22 cellular contexts compared by ENCODE assay signal in the genomic region with DNA sequence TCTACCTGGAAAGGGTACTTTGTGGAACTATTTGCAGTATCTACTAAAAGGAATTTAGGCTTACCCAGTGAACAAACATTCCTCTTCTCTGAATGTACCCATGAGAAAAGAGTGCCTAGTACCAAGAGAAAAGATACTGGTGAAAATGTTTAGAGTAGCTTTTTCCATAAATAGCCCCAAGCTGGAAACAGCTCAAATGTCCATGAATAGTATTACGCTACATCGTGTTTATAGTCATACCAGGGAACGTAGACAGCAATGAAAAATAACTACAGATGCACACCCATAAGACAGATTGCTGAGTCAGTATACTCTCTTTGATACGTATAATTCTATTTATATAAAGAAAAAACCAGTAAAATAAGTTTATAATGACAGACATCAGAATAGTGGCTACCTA.
DNase-seq lines count a peak whose midpoint lies in the region; ATAC-seq and TF ChIP-seq lines count a peak whose summit lies in the region.
"Had no signal": no experiment of that assay in that cellular context is flagged by ENCODE, and none has a peak within 500 bp of the region (broad histone marks: within the 10 kb centered on the region; RNA-seq: fewer than 3 reads in every experiment).

No MANE protein-coding gene starts in this region.

- peaks cover 56% of the 10 kb centered on the region for H3K4me1 Mint-ChIP-seq in chondrocyte (ENCODE audit: low read depth)
- no peaks in the 10 kb centered on the region for H3K4me1 Mint-ChIP-seq in activated T-cell treated with anti-CD3 and anti-CD28 coated beads, Interleukin-2, amount 50 U/mL, for 24 hours (ENCODE audit: low read depth)
- H3K4me1 Mint-ChIP-seq: activated CD4-positive, alpha-beta T cell treated with anti-CD3 and anti-CD28 coated beads for 36 hours; activated CD8-positive, alpha-beta memory T cell treated with anti-CD3 and anti-CD28 coated beads, Interleukin-2, amount 10 ng/mL, durations not matched to agents 7 days and 5 days had no signal

- H3K27me3 ChIP-seq in lung (ENCODE audit: control insufficient read depth, insufficient read depth) (no peaks in the 10 kb centered on the region), vagina (no peaks in the 10 kb centered on the region)
- H3K27me3 ChIP-seq: adrenal gland; BLaER1 treated with 17β-estradiol and CSF1 and Interleukin-3, amounts not matched to agents 10 nM and 100 nM had no signal

- H3K4me1 ChIP-seq in lung (ENCODE audit: control insufficient read depth in 2 of 2, insufficient read depth in 2 of 2, low read length in 2 of 2) = peaks cover 0 to 2% of the 10 kb centered on the region in 2 donors
- peaks cover 7% of the 10 kb centered on the region for H3K4me1 ChIP-seq in vagina

- H3K27ac ChIP-seq in lung (ENCODE audit: low read depth in 1 of 2, low read length in 1 of 2) (peak overlapping the region in 1 of 2 donors; percentile 69), vagina (peak overlapping the region; percentile 22)
- H3K27ac ChIP-seq: BLaER1 treated with 17β-estradiol and CSF1 and Interleukin-3, amounts not matched to agents 10 nM and 100 nM; KMS-11; PC-9 had no signal

- ATAC-seq in lung (ENCODE audit: insufficient read depth, low FRiP score) = peak; percentile 15
- ATAC-seq: activated CD4-positive, alpha-beta T cell treated with anti-CD3 and anti-CD28 coated beads for 36 hours; activated CD8-positive, alpha-beta memory T cell treated with anti-CD3 and anti-CD28 coated beads, Interleukin-2, amount 10 ng/mL, durations not matched to agents 7 days and 5 days; left colon had no signal

- DNase-seq in NCI-H226 = peak; percentile 29
- no peak for DNase-seq in chondrocyte (ENCODE audit: low spot score)
- DNase-seq in lung (ENCODE audit: low spot score) = no peak
- no peak for DNase-seq in vagina (ENCODE audit: extremely low spot score in 2 of 2)
- DNase-seq in putamen (ENCODE audit: low spot score) = no peak
- DNase-seq in activated T-cell treated with anti-CD3 and anti-CD28 coated beads, Interleukin-2, amount 50 U/mL, for 24 hours = no peak
- DNase-seq in NCI-H187 (lab: John Stamatoyannopoulos, UW) = no peak
- DNase-seq: activated CD4-positive, alpha-beta T cell treated with anti-CD3 and anti-CD28 coated beads for 36 hours; activated CD8-positive, alpha-beta memory T cell treated with anti-CD3 and anti-CD28 coated beads, Interleukin-2, amount 10 ng/mL, durations not matched to agents 7 days and 5 days; activated effector memory CD4-positive, alpha-beta T cell treated with Interleukin-2 at 50 U/mL for 16 hours; adrenal gland; endodermal cell; foreskin melanocyte; left colon; NCI-H1417; NCI-H2171; nucleus accumbens; SK-N-SH; stomach had no signal

- 76 to 80% methylated on average over 4 of the region's 4 CpGs for WGBS in lung, 2 donors

- no peaks in the 10 kb centered on the region for H3K36me3 Mint-ChIP-seq in chondrocyte (ENCODE audit: low read depth)
- H3K36me3 Mint-ChIP-seq in activated T-cell treated with anti-CD3 and anti-CD28 coated beads, Interleukin-2, amount 50 U/mL, for 24 hours (ENCODE audit: low read depth) = no peaks in the 10 kb centered on the region
- H3K36me3 Mint-ChIP-seq: activated CD8-positive, alpha-beta memory T cell treated with anti-CD3 and anti-CD28 coated beads, Interleukin-2, amount 10 ng/mL, durations not matched to agents 7 days and 5 days had no signal

- TF ChIP-seq CTCF in chondrocyte (IDR thresholded peaks at IDR 0.05) (no peak), lung (IDR thresholded peaks at IDR 0.05; ENCODE audit: control extremely low read depth, extremely low read depth) (no peak), vagina (IDR thresholded peaks at IDR 0.05) (no peak)

- no peak overlapping the region for H3K4me3 Mint-ChIP-seq in chondrocyte (ENCODE audit: unreplicated experiment)
- H3K4me3 Mint-ChIP-seq in activated T-cell treated with anti-CD3 and anti-CD28 coated beads, Interleukin-2, amount 50 U/mL, for 24 hours = no peak overlapping the region
- H3K4me3 Mint-ChIP-seq: activated CD4-positive, alpha-beta T cell treated with anti-CD3 and anti-CD28 coated beads for 36 hours; activated CD8-positive, alpha-beta memory T cell treated with anti-CD3 and anti-CD28 coated beads, Interleukin-2, amount 10 ng/mL, durations not matched to agents 7 days and 5 days; endodermal cell had no signal

- H3K36me3 ChIP-seq in lung (ENCODE audit: control insufficient read depth in 2 of 2, insufficient read depth in 2 of 2, low read length in 2 of 2) = no peaks in the 10 kb centered on the region
- no peaks in the 10 kb centered on the region for H3K36me3 ChIP-seq in vagina
- H3K36me3 ChIP-seq: adrenal gland; BLaER1 treated with 17β-estradiol and CSF1 and Interleukin-3, amounts not matched to agents 10 nM and 100 nM; stomach had no signal

- no peaks in the 10 kb centered on the region for H3K9me3 Mint-ChIP-seq in chondrocyte (ENCODE audit: low read depth)
- H3K9me3 Mint-ChIP-seq in activated T-cell treated with anti-CD3 and anti-CD28 coated beads, Interleukin-2, amount 50 U/mL, for 24 hours = no peaks in the 10 kb centered on the region
- H3K9me3 Mint-ChIP-seq: endodermal cell had no signal

- peak overlapping the region; percentile 67 for H3K27ac Mint-ChIP-seq in chondrocyte (ENCODE audit: unreplicated experiment)
- H3K27ac Mint-ChIP-seq in activated T-cell treated with anti-CD3 and anti-CD28 coated beads, Interleukin-2, amount 50 U/mL, for 24 hours = no peak overlapping the region
- H3K27ac Mint-ChIP-seq: activated CD4-positive, alpha-beta T cell treated with anti-CD3 and anti-CD28 coated beads for 36 hours; activated CD8-positive, alpha-beta memory T cell treated with anti-CD3 and anti-CD28 coated beads, Interleukin-2, amount 10 ng/mL, durations not matched to agents 7 days and 5 days; endodermal cell had no signal

- no peak for TF ChIP-seq POLR2A in vagina (IDR thresholded peaks at IDR 0.05)

- H3K4me3 ChIP-seq in lung = no peak overlapping the region
- no peak overlapping the region for H3K4me3 ChIP-seq in vagina
- H3K4me3 ChIP-seq: adrenal gland; BLaER1 treated with 17β-estradiol and CSF1 and Interleukin-3, amounts not matched to agents 10 nM and 100 nM; PC-9; stomach had no signal

- no peaks in the 10 kb centered on the region for H3K27me3 Mint-ChIP-seq in chondrocyte (ENCODE audit: low read depth)
- H3K27me3 Mint-ChIP-seq in activated T-cell treated with anti-CD3 and anti-CD28 coated beads, Interleukin-2, amount 50 U/mL, for 24 hours = peaks cover 30% of the 10 kb centered on the region

- H3K9me3 ChIP-seq in lung (ENCODE audit: control insufficient read depth in 2 of 2, insufficient read depth in 1 of 2, low read length in 1 of 2) (no peaks in the 10 kb centered on the region), vagina (no peaks in the 10 kb centered on the region)
- H3K9me3 ChIP-seq: adrenal gland, SK-N-SH, stomach had no signal

- intact Hi-C loops in vagina (cut with DNase I) = no loop called here
